ENCODE assay signal across 8 cellular contexts in genomic region chr6:16770701-16771569, GRCh38. TPM values are rescaled to one million over a fixed set of nuclear protein-coding genes. Genes with fewer than 3 reads are reported as not detected.
A peak's percentile ranks its signal among the peaks of the same experiment; 100 is the strongest.
DNase-seq lines count a peak whose midpoint lies in the region; ATAC-seq and TF ChIP-seq lines count a peak whose summit lies in the region.

No MANE protein-coding gene starts in this region.

- no peak overlapping the region for H3K27ac ChIP-seq in CD4-positive, alpha-beta T cell (ENCODE audit: low read depth, low read length)
- peak overlapping the region; percentile 68 for H3K27ac ChIP-seq in suprapubic skin

- H3K4me1 ChIP-seq in suprapubic skin: peaks cover 38% of the 10 kb centered on the region

- peak overlapping the region; percentile 40 for H3K27ac Mint-ChIP-seq in CD4-positive, alpha-beta T cell

- peaks cover 45% of the 10 kb centered on the region for H3K4me1 Mint-ChIP-seq in CD4-positive, alpha-beta T cell (ENCODE audit: low read depth)

- POLR2A ChIA-PET in CD4-positive, alpha-beta T cell (lab: Charles Lee): interaction anchor here (1.2 to 2.2 kb wide), 4 partner anchors 9 to 258 kb away, joined by 3 to 31 read pairs (median 4); partner anchors contain the start of gene ATXN1

- H3K36me3 Mint-ChIP-seq in CD4-positive, alpha-beta T cell (ENCODE audit: low read depth): no peaks in the 10 kb centered on the region

- H3K27me3 ChIP-seq in CD4-positive, alpha-beta T cell (ENCODE audit: control insufficient read depth, insufficient read depth, low read length): no peaks in the 10 kb centered on the region
- no peaks in the 10 kb centered on the region for H3K27me3 ChIP-seq in suprapubic skin

- TF ChIP-seq POLR2A in suprapubic skin (IDR thresholded peaks at IDR 0.05): no peak

- 38% methylated on average over 16 of the region's 16 CpGs for WGBS in suprapubic skin

- peak; percentile 79 for ATAC-seq in CD4-positive, alpha-beta T cell (ENCODE audit: poor library complexity)
- ATAC-seq in GM19372 (IDR thresholded peaks at IDR 0.05; ENCODE audit: low read depth, unreplicated experiment) (peak; percentile 82), HG03520 (IDR thresholded peaks at IDR 0.05; ENCODE audit: unreplicated experiment) (peak; percentile 91)

- no peaks in the 10 kb centered on the region for H3K9me3 Mint-ChIP-seq in CD4-positive, alpha-beta T cell

- TF ChIP-seq CTCF in CD4-positive, alpha-beta T cell (IDR thresholded peaks at IDR 0.05): peak; percentile 96
- TF ChIP-seq CTCF in suprapubic skin (IDR thresholded peaks at IDR 0.05): peak; percentile 91 to 94

- H3K9me3 ChIP-seq in CD4-positive, alpha-beta T cell (ENCODE audit: control insufficient read depth, low read length): no peaks in the 10 kb centered on the region
- H3K9me3 ChIP-seq in suprapubic skin: no peaks in the 10 kb centered on the region

- H3K36me3 ChIP-seq in suprapubic skin: no peaks in the 10 kb centered on the region

- peak; percentile 65 to 79 (median 68) for DNase-seq in CD4-positive, alpha-beta T cell
- peak; percentile 78 for DNase-seq in activated T-cell treated with anti-CD3 and anti-CD28 coated beads, Interleukin-2, amount 50 U/mL, for 1 hour
- DNase-seq in fibroblast of gingiva (ENCODE audit: low read depth): peak; percentile 65
- DNase-seq in nucleus accumbens (lab: John Stamatoyannopoulos, UW): peak in 47 of 56 donors; percentile 17 to 78 (median 46)
- DNase-seq in suprapubic skin (ENCODE audit: low spot score in 2 of 2): peak; percentile 87 to 94

- no peak overlapping the region for H3K4me3 Mint-ChIP-seq in CD4-positive, alpha-beta T cell

- intact Hi-C loops in CD4-positive, alpha-beta T cell (cut with DNase I, micrococcal nuclease): loop anchor here (2.0 to 5.0 kb wide), 6 partner anchors 34 to 644 kb away; partner anchors contain the start of gene MYLIP (in 1 of the 2)

- CTCF ChIA-PET in CD4-positive, alpha-beta T cell (lab: Charles Lee): interaction anchor here (0.6 to 2.2 kb wide), 24 partner anchors 9 to 452 kb away, joined by 3 to 17 read pairs (median 4); partner anchors contain the start of gene ATXN1

- no peaks in the 10 kb centered on the region for H3K27me3 Mint-ChIP-seq in CD4-positive, alpha-beta T cell

- no peak overlapping the region for H3K4me3 ChIP-seq in suprapubic skin

- TF ChIP-seq EP300 in suprapubic skin (IDR thresholded peaks at IDR 0.05): no peak

TF ChIP-seq in PFSK-1, 5 proteins besides CTCF, POLR2A, EP300 and RAD21:
- TF ChIP-seq REST (IDR thresholded peaks at IDR 0.05; ENCODE audit: insufficient read depth in 1 of 2, low read depth in 2 of 2, low read length in 2 of 2) (no peak), SIN3A (IDR thresholded peaks at IDR 0.05; ENCODE audit: borderline replicate concordance, insufficient read depth, low read length) (peak; percentile 75; the same call in 1 of the 2 replicates), FOXP2 (optimal IDR thresholded peaks at IDR 0.05; ENCODE audit: borderline replicate concordance, extremely low read depth, extremely low read length, insufficient read depth) (peak; percentile 94)

RNA-seq across cellular contexts. Expression of gene ATXN1, which starts 9.7 kb away (rescaled TPM):
- total RNA-seq in CD4-positive, alpha-beta T cell: 10 to 100 TPM; 74.2 to 76.7 TPM
- polyA plus RNA-seq in PFSK-1 (2012; ENCODE audit: insufficient read length, low read depth): 50.9 TPM
- total RNA-seq in suprapubic skin: 10 to 100 TPM; 32.8 to 95.4 (median 42.4) TPM
